In the genomic region with DNA sequence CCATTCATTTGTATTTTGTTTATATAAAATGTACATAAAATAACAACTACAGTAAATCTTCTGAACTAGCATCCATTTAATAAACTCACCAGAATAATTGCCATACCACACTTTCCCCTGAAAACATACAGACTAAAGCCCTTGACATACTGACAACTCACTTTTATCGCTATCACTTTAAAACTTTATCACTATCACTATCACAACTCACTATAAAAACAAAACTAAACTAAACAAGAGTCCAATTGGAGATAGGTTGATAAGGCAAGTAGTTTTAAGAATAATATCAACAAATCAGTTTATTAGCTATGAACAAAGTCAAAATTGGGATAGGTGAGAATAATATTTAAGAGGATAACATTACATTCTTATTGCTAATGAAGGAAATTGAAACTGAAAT, we compare ENCODE assay signal across 36 cellular contexts.
"Had no signal": no experiment of that assay in that cellular context is flagged by ENCODE, and none has a peak within 500 bp of the region (broad histone marks: within the 10 kb centered on the region; RNA-seq: fewer than 3 reads in every experiment).

No MANE protein-coding gene starts in this region.

- FAIRE-seq: astrocyte, bronchial epithelial cell had no signal

- DNase-seq: activated effector memory CD4-positive, alpha-beta T cell treated with anti-CD3 and anti-CD28 coated beads, Interleukin-2, amount 50 U/mL, for 16 hours; activated effector memory CD4-positive, alpha-beta T cell treated with Interleukin-2 at 50 U/mL for 16 hours; activated gamma-delta T cell; activated gamma-delta T cell treated with Interleukin-2 at 50 U/mL for 16 hours; activated naive CD4-positive, alpha-beta T cell; activated naive CD4-positive, alpha-beta T cell treated with anti-CD3 and anti-CD28 coated beads for 36 hours; activated naive CD4-positive, alpha-beta T cell treated with anti-CD3 and anti-CD28 coated beads, Interleukin-2, amount 10 ng/mL, durations not matched to agents 7 days and 5 days; activated naive CD4-positive, alpha-beta T cell treated with anti-CD3 and anti-CD28 coated beads, Interleukin-2, amount 50 U/mL, for 16 hours; activated naive CD4-positive, alpha-beta T cell treated with Interleukin-2 at 50 U/mL for 16 hours; activated naive CD8-positive, alpha-beta T cell treated with anti-CD3 and anti-CD28 coated beads for 36 hours; activated naive CD8-positive, alpha-beta T cell treated with anti-CD3 and anti-CD28 coated beads, Interleukin-2, amount 10 ng/mL, durations not matched to agents 7 days and 5 days; activated naive CD8-positive, alpha-beta T cell treated with anti-CD3 and anti-CD28 coated beads, Interleukin-2, amount 50 U/mL, for 24 hours; activated T-cell treated with anti-CD3 and anti-CD28 coated beads, Interleukin-2, amount 50 U/mL, for 24 hours; activated T-cell treated with anti-CD3 and anti-CD28 coated beads, Interleukin-2, amount 50 U/mL, for 4 hours; activated T-cell treated with anti-CD3 and anti-CD28 coated beads, Interleukin-2, amount 50 U/mL, for 48 hours; activated T-cell treated with anti-CD3 and anti-CD28 coated beads, Interleukin-2, amount 50 U/mL, for 72 hours; adrenal gland; amniotic stem cell; amygdala; anterior cingulate cortex; aorta; body of pancreas; brain microvascular endothelial cell; caudate nucleus; central memory CD4-positive, alpha-beta T cell; cerebellar nuclear complex had no signal

- H3K36me3 Mint-ChIP-seq: activated naive CD4-positive, alpha-beta T cell treated with anti-CD3 and anti-CD28 coated beads, Interleukin-2, amount 10 ng/mL, durations not matched to agents 7 days and 5 days; activated naive CD4-positive, alpha-beta T cell treated with anti-CD3 and anti-CD28 coated beads, Interleukin-2, amount 50 U/mL, for 24 hours; activated naive CD4-positive, alpha-beta T cell treated with anti-CD3 and anti-CD28 coated beads, Interleukin-2, amount 50 U/mL, for 72 hours; activated naive CD8-positive, alpha-beta T cell; activated naive CD8-positive, alpha-beta T cell treated with anti-CD3 and anti-CD28 coated beads for 36 hours; activated naive CD8-positive, alpha-beta T cell treated with anti-CD3 and anti-CD28 coated beads, Interleukin-2, amount 10 ng/mL, durations not matched to agents 7 days and 5 days; brain had no signal

- H3K27me3 Mint-ChIP-seq: activated naive CD4-positive, alpha-beta T cell treated with anti-CD3 and anti-CD28 coated beads, Interleukin-2, amount 10 ng/mL, durations not matched to agents 7 days and 5 days; activated naive CD4-positive, alpha-beta T cell treated with anti-CD3 and anti-CD28 coated beads, Interleukin-2, amount 50 U/mL, for 24 hours; activated naive CD8-positive, alpha-beta T cell; activated naive CD8-positive, alpha-beta T cell treated with anti-CD3 and anti-CD28 coated beads for 36 hours; activated naive CD8-positive, alpha-beta T cell treated with anti-CD3 and anti-CD28 coated beads, Interleukin-2, amount 10 ng/mL, durations not matched to agents 7 days and 5 days; activated naive CD8-positive, alpha-beta T cell treated with anti-CD3 and anti-CD28 coated beads, Interleukin-2, amount 50 U/mL, for 24 hours; activated T-cell treated with anti-CD3 and anti-CD28 coated beads, Interleukin-2, amount 50 U/mL, for 24 hours; activated T-helper 17 cell treated with anti-CD3 and anti-CD28 coated beads, Interleukin-2, amount 50 U/mL, for 72 hours; brain; central memory CD8-positive, alpha-beta T cell had no signal

- H3K27ac Mint-ChIP-seq: activated naive CD4-positive, alpha-beta T cell treated with anti-CD3 and anti-CD28 coated beads for 36 hours; activated naive CD4-positive, alpha-beta T cell treated with anti-CD3 and anti-CD28 coated beads, Interleukin-2, amount 10 ng/mL, durations not matched to agents 7 days and 5 days; activated naive CD4-positive, alpha-beta T cell treated with anti-CD3 and anti-CD28 coated beads, Interleukin-2, amount 50 U/mL, for 24 hours; activated naive CD4-positive, alpha-beta T cell treated with anti-CD3 and anti-CD28 coated beads, Interleukin-2, amount 50 U/mL, for 72 hours; activated naive CD8-positive, alpha-beta T cell; activated naive CD8-positive, alpha-beta T cell treated with anti-CD3 and anti-CD28 coated beads for 36 hours; activated naive CD8-positive, alpha-beta T cell treated with anti-CD3 and anti-CD28 coated beads, Interleukin-2, amount 10 ng/mL, durations not matched to agents 7 days and 5 days; activated naive CD8-positive, alpha-beta T cell treated with anti-CD3 and anti-CD28 coated beads, Interleukin-2, amount 50 U/mL, for 24 hours; activated T-cell treated with anti-CD3 and anti-CD28 coated beads, Interleukin-2, amount 50 U/mL, for 24 hours; activated T-cell treated with anti-CD3 and anti-CD28 coated beads, Interleukin-2, amount 50 U/mL, for 72 hours; activated T-helper 1 cell treated with anti-CD3 and anti-CD28 coated beads, Interleukin-12 subunit alpha, Interleukin-12 subunit beta, Interleukin-2, Interleukin-4 antibody, amounts not matched to agents 30 ng/mL and 10 ng/mL and 1 ng/mL, durations not matched to agents 14 hours and 24 hours and 36 hours; activated T-helper 17 cell treated with anti-CD3 and anti-CD28 coated beads, Interleukin-2, amount 50 U/mL, for 72 hours; activated T-helper 2 cell treated with anti-CD3 and anti-CD28 coated beads, Interferon-gamma antibody, Interleukin-2, Interleukin-4, amounts not matched to agents 10 μg/mL and 5 μg/mL and 100 μg/mL, durations not matched to agents 14 hours and 24 hours and 36 hours; brain had no signal

- H3K4me3 Mint-ChIP-seq: activated naive CD4-positive, alpha-beta T cell treated with anti-CD3 and anti-CD28 coated beads for 36 hours; activated naive CD4-positive, alpha-beta T cell treated with anti-CD3 and anti-CD28 coated beads, Interleukin-2, amount 10 ng/mL, durations not matched to agents 7 days and 5 days; activated naive CD4-positive, alpha-beta T cell treated with anti-CD3 and anti-CD28 coated beads, Interleukin-2, amount 50 U/mL, for 24 hours; activated naive CD8-positive, alpha-beta T cell; activated naive CD8-positive, alpha-beta T cell treated with anti-CD3 and anti-CD28 coated beads for 36 hours; activated naive CD8-positive, alpha-beta T cell treated with anti-CD3 and anti-CD28 coated beads, Interleukin-2, amount 10 ng/mL, durations not matched to agents 7 days and 5 days; activated naive CD8-positive, alpha-beta T cell treated with anti-CD3 and anti-CD28 coated beads, Interleukin-2, amount 50 U/mL, for 24 hours; activated T-cell treated with anti-CD3 and anti-CD28 coated beads, Interleukin-2, amount 50 U/mL, for 24 hours; activated T-cell treated with anti-CD3 and anti-CD28 coated beads, Interleukin-2, amount 50 U/mL, for 4 hours; activated T-cell treated with anti-CD3 and anti-CD28 coated beads, Interleukin-2, amount 50 U/mL, for 72 hours; activated T-helper 1 cell treated with anti-CD3 and anti-CD28 coated beads, Interleukin-12 subunit alpha, Interleukin-12 subunit beta, Interleukin-2, Interleukin-4 antibody, amounts not matched to agents 30 ng/mL and 10 ng/mL and 1 ng/mL, durations not matched to agents 14 hours and 24 hours and 36 hours; activated T-helper 17 cell treated with anti-CD3 and anti-CD28 coated beads, Interleukin-2, amount 50 U/mL, for 72 hours; brain; central memory CD8-positive, alpha-beta T cell had no signal

- H3K9me3 Mint-ChIP-seq: activated naive CD8-positive, alpha-beta T cell treated with anti-CD3 and anti-CD28 coated beads for 36 hours; activated naive CD8-positive, alpha-beta T cell treated with anti-CD3 and anti-CD28 coated beads, Interleukin-2, amount 10 ng/mL, durations not matched to agents 7 days and 5 days had no signal

- H3K4me1 Mint-ChIP-seq: activated naive CD4-positive, alpha-beta T cell treated with anti-CD3 and anti-CD28 coated beads, Interleukin-2, amount 10 ng/mL, durations not matched to agents 7 days and 5 days; activated naive CD4-positive, alpha-beta T cell treated with anti-CD3 and anti-CD28 coated beads, Interleukin-2, amount 50 U/mL, for 24 hours; activated naive CD8-positive, alpha-beta T cell treated with anti-CD3 and anti-CD28 coated beads for 36 hours; activated naive CD8-positive, alpha-beta T cell treated with anti-CD3 and anti-CD28 coated beads, Interleukin-2, amount 10 ng/mL, durations not matched to agents 7 days and 5 days; activated naive CD8-positive, alpha-beta T cell treated with anti-CD3 and anti-CD28 coated beads, Interleukin-2, amount 50 U/mL, for 24 hours; activated T-helper 17 cell treated with anti-CD3 and anti-CD28 coated beads, Interleukin-2, amount 50 U/mL, for 72 hours; brain; central memory CD8-positive, alpha-beta T cell had no signal
